ENCODE assay signal across 1 cellular context in the genomic region with DNA sequence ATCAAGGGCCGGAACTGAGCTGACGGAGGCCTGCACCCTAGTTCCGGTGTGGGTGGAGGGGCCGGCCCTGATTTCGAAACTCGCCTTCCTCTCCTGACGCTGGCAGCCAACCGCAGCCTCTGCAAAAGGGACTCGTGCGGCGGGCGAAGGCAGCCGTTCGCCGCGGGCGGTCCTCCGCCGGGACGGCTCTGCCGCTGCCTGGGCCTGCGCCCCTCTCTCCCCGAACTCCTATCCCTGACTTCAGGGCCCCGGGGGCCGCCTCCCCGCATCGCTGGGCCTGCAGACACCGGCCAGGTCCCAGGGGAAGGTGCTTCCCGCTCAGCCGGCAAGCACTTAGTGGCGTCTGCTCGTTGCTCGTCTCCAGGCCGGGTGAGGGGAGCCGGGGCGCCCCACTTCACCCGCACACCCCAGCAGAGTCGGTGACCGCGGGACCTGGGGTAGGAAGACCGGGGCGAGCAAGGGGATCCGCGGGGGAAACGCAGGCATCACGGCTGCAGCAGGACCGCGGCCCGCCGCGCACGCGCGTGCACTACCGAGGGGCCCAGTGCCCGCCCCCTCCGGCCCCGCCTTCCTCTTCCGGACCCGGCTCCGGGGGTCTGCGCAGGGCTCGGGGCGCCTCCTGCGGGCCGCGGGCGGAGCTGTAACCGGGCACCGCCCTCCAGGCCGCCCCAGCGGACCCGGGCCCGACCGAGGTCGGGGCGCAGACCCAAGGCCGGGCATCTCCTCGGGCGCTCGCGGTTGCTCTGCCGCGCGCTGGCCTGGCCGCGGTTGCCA.
TF ChIP-seq lines count a peak whose summit lies in the region.

No MANE protein-coding gene starts in this region.

TF ChIP-seq in HepG2, 621 proteins besides CTCF, POLR2A, EP300 and RAD21 (continued from another document and continues in another):
- TF ChIP-seq, protein P1, sequence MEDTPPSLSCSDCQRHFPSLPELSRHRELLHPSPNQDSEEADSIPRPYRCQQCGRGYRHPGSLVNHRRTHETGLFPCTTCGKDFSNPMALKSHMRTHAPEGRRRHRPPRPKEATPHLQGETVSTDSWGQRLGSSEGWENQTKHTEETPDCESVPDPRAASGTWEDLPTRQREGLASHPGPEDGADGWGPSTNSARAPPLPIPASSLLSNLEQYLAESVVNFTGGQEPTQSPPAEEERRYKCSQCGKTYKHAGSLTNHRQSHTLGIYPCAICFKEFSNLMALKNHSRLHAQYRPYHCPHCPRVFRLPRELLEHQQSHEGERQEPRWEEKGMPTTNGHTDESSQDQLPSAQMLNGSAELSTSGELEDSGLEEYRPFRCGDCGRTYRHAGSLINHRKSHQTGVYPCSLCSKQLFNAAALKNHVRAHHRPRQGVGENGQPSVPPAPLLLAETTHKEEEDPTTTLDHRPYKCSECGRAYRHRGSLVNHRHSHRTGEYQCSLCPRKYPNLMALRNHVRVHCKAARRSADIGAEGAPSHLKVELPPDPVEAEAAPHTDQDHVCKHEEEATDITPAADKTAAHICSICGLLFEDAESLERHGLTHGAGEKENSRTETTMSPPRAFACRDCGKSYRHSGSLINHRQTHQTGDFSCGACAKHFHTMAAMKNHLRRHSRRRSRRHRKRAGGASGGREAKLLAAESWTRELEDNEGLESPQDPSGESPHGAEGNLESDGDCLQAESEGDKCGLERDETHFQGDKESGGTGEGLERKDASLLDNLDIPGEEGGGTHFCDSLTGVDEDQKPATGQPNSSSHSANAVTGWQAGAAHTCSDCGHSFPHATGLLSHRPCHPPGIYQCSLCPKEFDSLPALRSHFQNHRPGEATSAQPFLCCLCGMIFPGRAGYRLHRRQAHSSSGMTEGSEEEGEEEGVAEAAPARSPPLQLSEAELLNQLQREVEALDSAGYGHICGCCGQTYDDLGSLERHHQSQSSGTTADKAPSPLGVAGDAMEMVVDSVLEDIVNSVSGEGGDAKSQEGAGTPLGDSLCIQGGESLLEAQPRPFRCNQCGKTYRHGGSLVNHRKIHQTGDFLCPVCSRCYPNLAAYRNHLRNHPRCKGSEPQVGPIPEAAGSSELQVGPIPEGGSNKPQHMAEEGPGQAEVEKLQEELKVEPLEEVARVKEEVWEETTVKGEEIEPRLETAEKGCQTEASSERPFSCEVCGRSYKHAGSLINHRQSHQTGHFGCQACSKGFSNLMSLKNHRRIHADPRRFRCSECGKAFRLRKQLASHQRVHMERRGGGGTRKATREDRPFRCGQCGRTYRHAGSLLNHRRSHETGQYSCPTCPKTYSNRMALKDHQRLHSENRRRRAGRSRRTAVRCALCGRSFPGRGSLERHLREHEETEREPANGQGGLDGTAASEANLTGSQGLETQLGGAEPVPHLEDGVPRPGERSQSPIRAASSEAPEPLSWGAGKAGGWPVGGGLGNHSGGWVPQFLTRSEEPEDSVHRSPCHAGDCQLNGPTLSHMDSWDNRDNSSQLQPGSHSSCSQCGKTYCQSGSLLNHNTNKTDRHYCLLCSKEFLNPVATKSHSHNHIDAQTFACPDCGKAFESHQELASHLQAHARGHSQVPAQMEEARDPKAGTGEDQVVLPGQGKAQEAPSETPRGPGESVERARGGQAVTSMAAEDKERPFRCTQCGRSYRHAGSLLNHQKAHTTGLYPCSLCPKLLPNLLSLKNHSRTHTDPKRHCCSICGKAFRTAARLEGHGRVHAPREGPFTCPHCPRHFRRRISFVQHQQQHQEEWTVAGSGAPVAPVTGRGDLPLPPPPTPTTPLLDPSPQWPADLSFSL (CRISPR knock-in tag; IDR thresholded peaks at IDR 0.05), result no peak
- TF ChIP-seq NR3C1 (CRISPR knock-in tag; IDR thresholded peaks at IDR 0.05), result no peak
- TF ChIP-seq ZNF407 (CRISPR knock-in tag; IDR thresholded peaks at IDR 0.05; ENCODE audit: not compliant biosample characterization), result peak; percentile 74
- TF ChIP-seq CENPT (CRISPR knock-in tag; IDR thresholded peaks at IDR 0.05; ENCODE audit: low read depth), result no peak
- TF ChIP-seq, protein P2, sequence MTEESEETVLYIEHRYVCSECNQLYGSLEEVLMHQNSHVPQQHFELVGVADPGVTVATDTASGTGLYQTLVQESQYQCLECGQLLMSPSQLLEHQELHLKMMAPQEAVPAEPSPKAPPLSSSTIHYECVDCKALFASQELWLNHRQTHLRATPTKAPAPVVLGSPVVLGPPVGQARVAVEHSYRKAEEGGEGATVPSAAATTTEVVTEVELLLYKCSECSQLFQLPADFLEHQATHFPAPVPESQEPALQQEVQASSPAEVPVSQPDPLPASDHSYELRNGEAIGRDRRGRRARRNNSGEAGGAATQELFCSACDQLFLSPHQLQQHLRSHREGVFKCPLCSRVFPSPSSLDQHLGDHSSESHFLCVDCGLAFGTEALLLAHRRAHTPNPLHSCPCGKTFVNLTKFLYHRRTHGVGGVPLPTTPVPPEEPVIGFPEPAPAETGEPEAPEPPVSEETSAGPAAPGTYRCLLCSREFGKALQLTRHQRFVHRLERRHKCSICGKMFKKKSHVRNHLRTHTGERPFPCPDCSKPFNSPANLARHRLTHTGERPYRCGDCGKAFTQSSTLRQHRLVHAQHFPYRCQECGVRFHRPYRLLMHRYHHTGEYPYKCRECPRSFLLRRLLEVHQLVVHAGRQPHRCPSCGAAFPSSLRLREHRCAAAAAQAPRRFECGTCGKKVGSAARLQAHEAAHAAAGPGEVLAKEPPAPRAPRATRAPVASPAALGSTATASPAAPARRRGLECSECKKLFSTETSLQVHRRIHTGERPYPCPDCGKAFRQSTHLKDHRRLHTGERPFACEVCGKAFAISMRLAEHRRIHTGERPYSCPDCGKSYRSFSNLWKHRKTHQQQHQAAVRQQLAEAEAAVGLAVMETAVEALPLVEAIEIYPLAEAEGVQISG (CRISPR knock-in tag; IDR thresholded peaks at IDR 0.05), result peak; percentile 72
- TF ChIP-seq ZNF253 (CRISPR knock-in tag; IDR thresholded peaks at IDR 0.05; ENCODE audit: borderline replicate concordance), result no peak
- TF ChIP-seq ZNF451 (CRISPR knock-in tag; IDR thresholded peaks at IDR 0.05), result 0 out of 2 replicates have a peak, but pooled peaks have one; percentile 0
- TF ChIP-seq ZNF3 (CRISPR knock-in tag; IDR thresholded peaks at IDR 0.05), result 0 out of 2 replicates have a peak, but pooled peaks have one; percentile 8
- TF ChIP-seq RFX1 (IDR thresholded peaks at IDR 0.05), result peak; percentile 69
- peak; percentile 92 for TF ChIP-seq ZNF589 (CRISPR knock-in tag; conservative IDR thresholded peaks at IDR 0.05)
- no peak for TF ChIP-seq NR2F6 (IDR thresholded peaks at IDR 0.05)
- no peak for TF ChIP-seq NR2F6 (CRISPR knock-in tag; IDR thresholded peaks at IDR 0.05)
- TF ChIP-seq DNMT3B (CRISPR knock-in tag; conservative IDR thresholded peaks at IDR 0.05), result no peak
- TF ChIP-seq NPAS2 (CRISPR knock-in tag; IDR thresholded peaks at IDR 0.05; ENCODE audit: borderline replicate concordance), result no peak
- TF ChIP-seq SRSF9 (IDR thresholded peaks at IDR 0.05; ENCODE audit: borderline replicate concordance, insufficient read depth, low read depth, low read length, poor library complexity, severe bottlenecking), result no peak
- TF ChIP-seq RARA (CRISPR knock-in tag; IDR thresholded peaks at IDR 0.05), result peak; percentile 42; the same call in 1 of the 2 replicates
- TF ChIP-seq THAP9 (CRISPR knock-in tag; IDR thresholded peaks at IDR 0.05; ENCODE audit: borderline replicate concordance), result peak; percentile 81; the same call in 1 of the 2 replicates
- peak; percentile 87 for TF ChIP-seq THAP11 (CRISPR knock-in tag; IDR thresholded peaks at IDR 0.05)
- TF ChIP-seq TEAD2 (CRISPR knock-in tag; IDR thresholded peaks at IDR 0.05), result no peak
- TF ChIP-seq FOXK2 (IDR thresholded peaks at IDR 0.05), result no peak
- peak; percentile 46; the same call in 1 of the 2 replicates for TF ChIP-seq ETV6 (CRISPR knock-in tag; conservative IDR thresholded peaks at IDR 0.05)
- TF ChIP-seq ZNF230 (CRISPR knock-in tag; IDR thresholded peaks at IDR 0.05), result peak; percentile 97; the same call in 1 of the 2 replicates
- TF ChIP-seq KLF13 (CRISPR knock-in tag; IDR thresholded peaks at IDR 0.05), result peak; percentile 97
- peak; percentile 94 for TF ChIP-seq CEBPG (CRISPR knock-in tag; IDR thresholded peaks at IDR 0.05)
- TF ChIP-seq ESRRA (CRISPR knock-in tag; IDR thresholded peaks at IDR 0.05; ENCODE audit: low read depth), result no peak
- TF ChIP-seq ZNF816 (CRISPR knock-in tag; IDR thresholded peaks at IDR 0.05; ENCODE audit: borderline replicate concordance), result 0 out of 2 replicates have a peak, but pooled peaks have one; percentile 73
- TF ChIP-seq CCDC6 (CRISPR knock-in tag; IDR thresholded peaks at IDR 0.05), result peak; percentile 53
- peak; percentile 63; the same call in 1 of the 2 replicates for TF ChIP-seq TERF1 (CRISPR knock-in tag; IDR thresholded peaks at IDR 0.05)
- peak; percentile 57; the same call in 1 of the 2 replicates for TF ChIP-seq ZNF362 (CRISPR knock-in tag; IDR thresholded peaks at IDR 0.05; ENCODE audit: borderline replicate concordance)
